Comparison of ENCODE assay signal across 8 cellular contexts in genomic region chr16:77190190-77190477, GRCh38. TPM values are rescaled to one million over a fixed set of nuclear protein-coding genes. Genes with fewer than 3 reads are reported as not detected.
DNase-seq lines count a peak whose midpoint lies in the region; ATAC-seq, FAIRE-seq and TF ChIP-seq lines count a peak whose summit lies in the region.

No MANE protein-coding gene starts in this region.

- H3K27me3 ChIP-seq in thyroid gland, result no peaks in the 10 kb centered on the region

- peak overlapping the region; percentile 99 for H3K27ac Mint-ChIP-seq in activated naive CD4-positive, alpha-beta T cell treated with anti-CD3 and anti-CD28 coated beads, Interleukin-2, amount 50 U/mL, for 24 hours
- peak overlapping the region in 1 of 2 donors; percentile 99 for H3K27ac Mint-ChIP-seq in activated naive CD4-positive, alpha-beta T cell treated with anti-CD3 and anti-CD28 coated beads, Interleukin-2, amount 50 U/mL, for 72 hours
- peak overlapping the region; percentile 89 for H3K27ac Mint-ChIP-seq in activated CD8-positive, alpha-beta T cell treated with anti-CD3 and anti-CD28 coated beads for 36 hours

- H3K4me3 ChIP-seq in kidney (ENCODE audit: low read length in 2 of 2) (peak overlapping the region; percentile 98 to 100), thyroid gland (replicated peaks in 1 of 3) (peak overlapping the region; percentile 66 to 98 (median 72))

- no peak for DNase-seq in activated naive CD4-positive, alpha-beta T cell treated with anti-CD3 and anti-CD28 coated beads, Interleukin-2, amount 50 U/mL, for 72 hours (ENCODE audit: low spot score in 2 of 2)
- no peak for DNase-seq in activated CD8-positive, alpha-beta T cell treated with anti-CD3 and anti-CD28 coated beads for 36 hours
- no peak for DNase-seq in kidney
- no peak for DNase-seq in thyroid gland
- DNase-seq in amygdala (lab: John Stamatoyannopoulos, UW), result no peak

- FAIRE-seq in kidney (lab: Jason Lieb, UNC), result no peak

- H3K4me1 Mint-ChIP-seq in activated naive CD4-positive, alpha-beta T cell treated with anti-CD3 and anti-CD28 coated beads, Interleukin-2, amount 50 U/mL, for 24 hours, result peaks cover 44% of the 10 kb centered on the region
- H3K4me1 Mint-ChIP-seq in activated CD8-positive, alpha-beta T cell treated with anti-CD3 and anti-CD28 coated beads for 36 hours (ENCODE audit: low read depth), result peaks cover 38% of the 10 kb centered on the region

- H3K9me3 ChIP-seq in kidney (ENCODE audit: control insufficient read depth in 1 of 2, low read length in 2 of 2) (no peaks in the 10 kb centered on the region), thyroid gland (no peaks in the 10 kb centered on the region)

- peak overlapping the region; percentile 93 for H3K4me3 Mint-ChIP-seq in activated naive CD4-positive, alpha-beta T cell treated with anti-CD3 and anti-CD28 coated beads, Interleukin-2, amount 50 U/mL, for 24 hours
- H3K4me3 Mint-ChIP-seq in activated CD8-positive, alpha-beta T cell treated with anti-CD3 and anti-CD28 coated beads for 36 hours, result peak overlapping the region; percentile 84

- WGBS in thyroid gland, 2 donors, result 1 to 2% methylated on average over 16 to 19 of the region's 19 CpGs

- intact Hi-C loops in activated CD8-positive, alpha-beta T cell treated with anti-CD3 and anti-CD28 coated beads for 36 hours (cut with micrococcal nuclease), result loop anchor here (2.0 kb wide), 1 partner anchor 23 kb away; no protein-coding TSS in a partner anchor
- intact Hi-C loops in kidney (cut with DNase I), result no loop called here
- intact Hi-C loops in thyroid gland (cut with DNase I), result loop anchor here (5.0 kb wide), 1 partner anchor 1543 kb away; the partner anchor contains the start of genes KARS1 and TERF2IP

- peak overlapping the region; percentile 63 to 98 for H3K9ac ChIP-seq in kidney (ENCODE audit: low read length in 2 of 2)

- peaks cover 4 to 6% of the 10 kb centered on the region in 2 donors for H3K36me3 ChIP-seq in kidney (ENCODE audit: control insufficient read depth in 1 of 2, insufficient read depth in 2 of 2, low read length in 2 of 2)
- peaks cover 12 to 13% of the 10 kb centered on the region in 2 donors for H3K36me3 ChIP-seq in thyroid gland

- POLR2A ChIA-PET in activated CD8-positive, alpha-beta T cell treated with anti-CD3 and anti-CD28 coated beads for 36 hours (lab: Charles Lee), result no interaction called here

- H3K4me1 ChIP-seq in kidney (ENCODE audit: control insufficient read depth in 1 of 2, insufficient read depth in 1 of 2, low read depth in 1 of 2, low read length in 2 of 2) (peaks cover 9 to 11% of the 10 kb centered on the region in 2 donors), thyroid gland (peaks cover 12 to 14% of the 10 kb centered on the region in 2 donors)

- TF ChIP-seq CTCF in activated CD8-positive, alpha-beta T cell treated with anti-CD3 and anti-CD28 coated beads for 36 hours (IDR thresholded peaks at IDR 0.05), result no peak
- no peak for TF ChIP-seq CTCF in kidney (IDR thresholded peaks at IDR 0.05; ENCODE audit: borderline replicate concordance, extremely low read depth, insufficient read depth)
- no peak for TF ChIP-seq CTCF in thyroid gland (IDR thresholded peaks at IDR 0.05)

- H3K36me3 Mint-ChIP-seq in activated naive CD4-positive, alpha-beta T cell treated with anti-CD3 and anti-CD28 coated beads, Interleukin-2, amount 50 U/mL, for 24 hours, result peaks cover 22% of the 10 kb centered on the region
- H3K36me3 Mint-ChIP-seq in activated naive CD4-positive, alpha-beta T cell treated with anti-CD3 and anti-CD28 coated beads, Interleukin-2, amount 50 U/mL, for 72 hours, result peaks cover 35 to 45% of the 10 kb centered on the region in 2 donors
- H3K36me3 Mint-ChIP-seq in activated CD8-positive, alpha-beta T cell treated with anti-CD3 and anti-CD28 coated beads for 36 hours (ENCODE audit: low read depth), result peaks cover 35% of the 10 kb centered on the region

- H3K27ac ChIP-seq in kidney (ENCODE audit: low read depth in 2 of 2, low read length in 2 of 2) (peak overlapping the region; percentile 83 to 90), thyroid gland (peak overlapping the region; percentile 70 to 97 (median 94))

- no peaks in the 10 kb centered on the region for H3K9me3 Mint-ChIP-seq in activated naive CD4-positive, alpha-beta T cell treated with anti-CD3 and anti-CD28 coated beads, Interleukin-2, amount 50 U/mL, for 24 hours
- peaks cover 8 to 13% of the 10 kb centered on the region in 2 donors for H3K9me3 Mint-ChIP-seq in activated naive CD4-positive, alpha-beta T cell treated with anti-CD3 and anti-CD28 coated beads, Interleukin-2, amount 50 U/mL, for 72 hours
- H3K9me3 Mint-ChIP-seq in activated CD8-positive, alpha-beta T cell treated with anti-CD3 and anti-CD28 coated beads for 36 hours, result no peaks in the 10 kb centered on the region

- TF ChIP-seq POLR2A in thyroid gland (IDR thresholded peaks at IDR 0.05), result no peak

- CTCF ChIA-PET in activated CD8-positive, alpha-beta T cell treated with anti-CD3 and anti-CD28 coated beads for 36 hours (lab: Charles Lee), result no interaction called here

- no peak for ATAC-seq in activated naive CD4-positive, alpha-beta T cell treated with anti-CD3 and anti-CD28 coated beads, Interleukin-2, amount 50 U/mL, for 72 hours
- no peak for ATAC-seq in activated CD8-positive, alpha-beta T cell treated with anti-CD3 and anti-CD28 coated beads for 36 hours
- ATAC-seq in HG02840 (IDR thresholded peaks at IDR 0.05; ENCODE audit: low FRiP score, unreplicated experiment), result no peak
- no peak for ATAC-seq in GM18502 (IDR thresholded peaks at IDR 0.05; ENCODE audit: poor library complexity, unreplicated experiment)

- peaks cover 4% of the 10 kb centered on the region for H3K27me3 Mint-ChIP-seq in activated naive CD4-positive, alpha-beta T cell treated with anti-CD3 and anti-CD28 coated beads, Interleukin-2, amount 50 U/mL, for 24 hours
- H3K27me3 Mint-ChIP-seq in activated CD8-positive, alpha-beta T cell treated with anti-CD3 and anti-CD28 coated beads for 36 hours, result peaks cover 7% of the 10 kb centered on the region

RNA-seq across cellular contexts. Expression of gene MON1B, which starts 0.9 kb away (rescaled TPM):
- total RNA-seq in activated naive CD4-positive, alpha-beta T cell treated with anti-CD3 and anti-CD28 coated beads, Interleukin-2, amount 50 U/mL, for 72 hours, result 10 to 100 TPM; 75.3 to 92.9 TPM
- 10 to 100 TPM; 54.3 to 60.5 TPM for total RNA-seq in activated CD8-positive, alpha-beta T cell treated with anti-CD3 and anti-CD28 coated beads for 36 hours
- total RNA-seq in kidney (65.6 TPM), thyroid gland (10 to 100 TPM; 24.1 to 51.4 (median 40.7) TPM)
- 10.6 TPM for polyA plus RNA-seq in kidney (ENCODE audit: insufficient read depth, low read depth, low replicate concordance)

RNA-seq across cellular contexts. Expression of gene SYCE1L, which starts 9.1 kb away (rescaled TPM):
- 1 to 10 TPM; 2.1 to 8.5 TPM for total RNA-seq in activated naive CD4-positive, alpha-beta T cell treated with anti-CD3 and anti-CD28 coated beads, Interleukin-2, amount 50 U/mL, for 72 hours
- total RNA-seq in activated CD8-positive, alpha-beta T cell treated with anti-CD3 and anti-CD28 coated beads for 36 hours, result 1 to 10 TPM; 3.0 to 4.6 TPM
- total RNA-seq in kidney (9.7 TPM), thyroid gland (1 to 10 TPM in 1 of 4 donors, not detected in 3; 3.9 TPM)
- 7.1 TPM for polyA plus RNA-seq in kidney (ENCODE audit: insufficient read depth, low read depth, low replicate concordance)
